ENCODE assay signal across 17 cellular contexts in genomic region chr7:20435305-20435704, GRCh38.
DNase-seq lines count a peak whose midpoint lies in the region; ATAC-seq and TF ChIP-seq lines count a peak whose summit lies in the region.
"Had no signal": no experiment of that assay in that cellular context is flagged by ENCODE, and none has a peak within 500 bp of the region (broad histone marks: within the 10 kb centered on the region; RNA-seq: fewer than 3 reads in every experiment).

No MANE protein-coding gene starts in this region.

- no TSS peak for BruUV-seq in Caco-2 (replicated peaks; lab: Mats Ljungman, UMichigan)

- H3K36me3 Mint-ChIP-seq in immature natural killer cell: no peaks in the 10 kb centered on the region
- H3K36me3 Mint-ChIP-seq in Caco-2 (ENCODE audit: insufficient read depth, unreplicated experiment): no peaks in the 10 kb centered on the region
- H3K36me3 Mint-ChIP-seq: activated CD4-positive, alpha-beta memory T cell treated with anti-CD3 and anti-CD28 coated beads for 36 hours; naive thymus-derived CD4-positive, alpha-beta T cell had no signal

- H3K27ac ChIP-seq in heart left ventricle: no peak overlapping the region
- H3K27ac ChIP-seq: hepatocyte, VCaP had no signal

- H3K4me3 ChIP-seq in heart left ventricle (no peak overlapping the region), Caco-2 (ENCODE audit: low read depth, low read length) (no peak overlapping the region)
- H3K4me3 ChIP-seq: hepatocyte had no signal

- H3K9me3 Mint-ChIP-seq in immature natural killer cell: peaks cover 0 to 2% (median 0%) of the 10 kb centered on the region in 6 donors
- H3K9me3 Mint-ChIP-seq in Caco-2 (ENCODE audit: unreplicated experiment): peaks cover 1% of the 10 kb centered on the region
- H3K9me3 Mint-ChIP-seq: activated CD4-positive, alpha-beta memory T cell treated with anti-CD3 and anti-CD28 coated beads for 36 hours; activated naive CD8-positive, alpha-beta T cell treated with anti-CD3 and anti-CD28 coated beads, Interleukin-2, amount 50 U/mL, for 24 hours; activated T-cell treated with anti-CD3 and anti-CD28 coated beads, Interleukin-2, amount 50 U/mL, for 72 hours; H9 had no signal

- no peak overlapping the region for H3K4me3 Mint-ChIP-seq in immature natural killer cell
- no peak overlapping the region for H3K4me3 Mint-ChIP-seq in Caco-2 (ENCODE audit: unreplicated experiment)
- H3K4me3 Mint-ChIP-seq: activated CD4-positive, alpha-beta memory T cell treated with anti-CD3 and anti-CD28 coated beads for 36 hours; activated naive CD8-positive, alpha-beta T cell treated with anti-CD3 and anti-CD28 coated beads, Interleukin-2, amount 50 U/mL, for 24 hours; activated T-cell treated with anti-CD3 and anti-CD28 coated beads, Interleukin-2, amount 50 U/mL, for 72 hours; H9; naive thymus-derived CD4-positive, alpha-beta T cell had no signal

- ATAC-seq in heart left ventricle: peak; percentile 47 to 89 (median 80)
- ATAC-seq: activated naive CD8-positive, alpha-beta T cell treated with anti-CD3 and anti-CD28 coated beads, Interleukin-2, amount 50 U/mL, for 24 hours; activated T-cell treated with anti-CD3 and anti-CD28 coated beads, Interleukin-2, amount 50 U/mL, for 72 hours; HepG2; naive thymus-derived CD4-positive, alpha-beta T cell had no signal

- H3K9me3 ChIP-seq in heart left ventricle: no peaks in the 10 kb centered on the region
- no peaks in the 10 kb centered on the region for H3K9me3 ChIP-seq in Caco-2

- POLR2A ChIA-PET in Caco-2 (lab: Charles Lee): no interaction called here

- 25 to 39% (median 33%) methylated on average over 3 of the region's 3 CpGs for WGBS in heart left ventricle, 4 donors

- peak; percentile 67 for DNase-seq in AG08395 (ENCODE audit: low spot score)
- peak; percentile 75 for DNase-seq in amniotic epithelial cell (ENCODE audit: low read depth)
- peak in 3 of 5 donors; percentile 52 to 68 (median 57) for DNase-seq in heart left ventricle
- peak; percentile 85 for DNase-seq in posterior vena cava (ENCODE audit: low spot score)
- DNase-seq in immature natural killer cell: no peak
- no peak for DNase-seq in NCI-H748 (lab: John Stamatoyannopoulos, UW; ENCODE audit: unreplicated experiment)
- DNase-seq in Caco-2: no peak
- DNase-seq in posterior cingulate gyrus: no peak
- DNase-seq: activated CD4-positive, alpha-beta memory T cell treated with anti-CD3 and anti-CD28 coated beads for 36 hours; activated naive CD8-positive, alpha-beta T cell treated with anti-CD3 and anti-CD28 coated beads, Interleukin-2, amount 50 U/mL, for 24 hours; activated T-cell treated with anti-CD3 and anti-CD28 coated beads, Interleukin-2, amount 50 U/mL, for 72 hours; H9; naive thymus-derived CD4-positive, alpha-beta T cell; NCI-H2081 treated with DMSO at 0.1 percent for 48 hours had no signal

- peaks cover 0 to 2% (median 0%) of the 10 kb centered on the region in 3 donors for H3K27me3 Mint-ChIP-seq in immature natural killer cell (ENCODE audit: low read depth in 3 of 3)
- no peaks in the 10 kb centered on the region for H3K27me3 Mint-ChIP-seq in Caco-2 (ENCODE audit: insufficient read depth, unreplicated experiment)
- H3K27me3 Mint-ChIP-seq: activated CD4-positive, alpha-beta memory T cell treated with anti-CD3 and anti-CD28 coated beads for 36 hours; activated naive CD8-positive, alpha-beta T cell treated with anti-CD3 and anti-CD28 coated beads, Interleukin-2, amount 50 U/mL, for 24 hours had no signal

- H3K27ac Mint-ChIP-seq in immature natural killer cell (no peak overlapping the region), Caco-2 (ENCODE audit: unreplicated experiment) (no peak overlapping the region)
- H3K27ac Mint-ChIP-seq: activated CD4-positive, alpha-beta memory T cell treated with anti-CD3 and anti-CD28 coated beads for 36 hours; activated naive CD8-positive, alpha-beta T cell treated with anti-CD3 and anti-CD28 coated beads, Interleukin-2, amount 50 U/mL, for 24 hours; activated T-cell treated with anti-CD3 and anti-CD28 coated beads, Interleukin-2, amount 50 U/mL, for 72 hours; H9; naive thymus-derived CD4-positive, alpha-beta T cell had no signal

- H3K27me3 ChIP-seq in heart left ventricle: no peaks in the 10 kb centered on the region
- no peaks in the 10 kb centered on the region for H3K27me3 ChIP-seq in Caco-2 (replicated peaks; ENCODE audit: control insufficient read depth, insufficient read depth, low read length)
- H3K27me3 ChIP-seq: hepatocyte had no signal

- TF ChIP-seq CTCF in heart left ventricle (IDR thresholded peaks at IDR 0.05) (no peak), Caco-2 (IDR thresholded peaks at IDR 0.05; ENCODE audit: insufficient read depth in 1 of 2, low read depth in 1 of 2, low read length in 1 of 2, severe bottlenecking in 1 of 2, unreplicated experiment in 1 of 2) (no peak)

- intact Hi-C loops in heart left ventricle (cut with DNase I): no loop called here
- intact Hi-C loops in posterior vena cava (cut with DNase I): loop anchor here in 1 of 2 donors (5.0 kb wide), 1 partner anchor 437 kb away; no protein-coding TSS in a partner anchor
- intact Hi-C loops in Caco-2 (cut with micrococcal nuclease; ENCODE audit: unreplicated experiment): loop anchor here (5.0 kb wide), 1 partner anchor 688 kb away; no protein-coding TSS in a partner anchor
- intact Hi-C loops in posterior cingulate gyrus (cut with DNase I): no loop called here

- H3K36me3 ChIP-seq in heart left ventricle (no peaks in the 10 kb centered on the region), Caco-2 (ENCODE audit: control insufficient read depth, insufficient read depth, low read length) (no peaks in the 10 kb centered on the region)

- H3K4me1 Mint-ChIP-seq in immature natural killer cell: no peaks in the 10 kb centered on the region
- H3K4me1 Mint-ChIP-seq in Caco-2 (ENCODE audit: low read depth, unreplicated experiment): peaks cover 10% of the 10 kb centered on the region
- H3K4me1 Mint-ChIP-seq: activated naive CD8-positive, alpha-beta T cell treated with anti-CD3 and anti-CD28 coated beads, Interleukin-2, amount 50 U/mL, for 24 hours; naive thymus-derived CD4-positive, alpha-beta T cell had no signal

- TF ChIP-seq POLR2A in heart left ventricle (IDR thresholded peaks at IDR 0.05): no peak

- CTCF ChIA-PET in Caco-2 (lab: Charles Lee): interaction anchor here (0.9 kb wide), 1 partner anchor 105 kb away, joined by 3 read pairs; no protein-coding TSS in a partner anchor

- peaks cover 0 to 15% (median 4%) of the 10 kb centered on the region in 12 donors for H3K4me1 ChIP-seq in heart left ventricle
- peaks cover 10% of the 10 kb centered on the region; the same call in 1 of the 2 replicates for H3K4me1 ChIP-seq in Caco-2

Comparison
In these comparisons a context has a peak if more than half of its experiments do, and no peak if none do; other contexts are left out.
1. DNase-seq: peak in AG08395 (single experiment), amniotic epithelial cell (single experiment), heart left ventricle (3 of 5) and posterior vena cava (single experiment); none in immature natural killer cell (0 of 3), NCI-H748 (single experiment), Caco-2 (0 of 2) and posterior cingulate gyrus (0 of 10).